25 cellular contexts compared by ENCODE assay signal in genomic region chr2:175156534-175156933, GRCh38. TPM values are rescaled to one million over a fixed set of nuclear protein-coding genes. Genes with fewer than 3 reads are reported as not detected.
DNase-seq lines count a peak whose midpoint lies in the region; ATAC-seq, FAIRE-seq and TF ChIP-seq lines count a peak whose summit lies in the region.
"Had no signal": no experiment of that assay in that cellular context is flagged by ENCODE, and none has a peak within 500 bp of the region (broad histone marks: within the 10 kb centered on the region; RNA-seq: fewer than 3 reads in every experiment).

No MANE protein-coding gene starts in this region.

- H3K18ac ChIP-seq in mesendoderm (ENCODE audit: low read length): no peak overlapping the region

- H3K79me2 ChIP-seq in mesendoderm (ENCODE audit: control insufficient read depth, insufficient read depth, low read length): peaks cover 53% of the 10 kb centered on the region
- peaks cover 94% of the 10 kb centered on the region for H3K79me2 ChIP-seq in OCI-LY7 (ENCODE audit: insufficient read depth, low read depth, low read length)

- no peaks in the 10 kb centered on the region for H3K9me3 Mint-ChIP-seq in stimulated activated effector memory CD8-positive, alpha-beta T cell treated with anti-CD3 and anti-CD28 coated beads, Interleukin-12 subunit alpha, Interleukin-12 subunit beta, amount 100 ng/mL, for 72 hours
- H3K9me3 Mint-ChIP-seq: stimulated activated naive CD8-positive, alpha-beta T cell treated with anti-CD3 and anti-CD28 coated beads, Interleukin-15, Interleukin-2, amounts not matched to agents 100 ng/mL and 50 ng/mL, for 24 hours had no signal

- DNase-seq in NCI-H82 (lab: John Stamatoyannopoulos, UW) (peak; percentile 20), NCI-H82 treated with DMSO at 0.1 percent for 48 hours (lab: John Stamatoyannopoulos, UW; ENCODE audit: unreplicated experiment) (no peak), astrocyte of the hippocampus (ENCODE audit: low read depth, low spot score) (peak; percentile 18), mesendoderm (peak; percentile 21), posterior vena cava (ENCODE audit: low spot score) (no peak), RCC 7860 (ENCODE audit: low spot score) (no peak), OCI-LY7 (ENCODE audit: low spot score) (no peak)
- DNase-seq in stimulated activated effector memory CD8-positive, alpha-beta T cell treated with anti-CD3 and anti-CD28 coated beads, Interleukin-12 subunit alpha, Interleukin-12 subunit beta, amount 100 ng/mL, for 72 hours (ENCODE audit: low spot score in 2 of 2): no peak
- DNase-seq: 8988T; activated CD4-positive, alpha-beta T cell treated with anti-CD3 and anti-CD28 coated beads, Interleukin-2, amount 50 U/mL, for 48 hours; activated T-cell treated with anti-CD3 and anti-CD28 coated beads for 4 hours; amygdala; foreskin fibroblast; islet precursor cell; Karpas-422; lower lobe of right lung; NCI-H1105; NCI-H2081 treated with DMSO at 0.1 percent for 48 hours; PC-9; stimulated activated CD4-positive, alpha-beta T cell treated with anti-CD3 and anti-CD28 coated beads, Interleukin-1b, Interleukin-23, amount 100 ng/mL, for 48 hours; T-helper 2 cell; WERI-Rb-1 had no signal

- H3K27ac ChIP-seq in mesendoderm (ENCODE audit: low read depth, low read length) (no peak overlapping the region), OCI-LY7 (ENCODE audit: low read depth, low read length, poor library complexity, severe bottlenecking) (no peak overlapping the region)
- H3K27ac ChIP-seq: lower lobe of right lung, PC-9, WERI-Rb-1 had no signal

- POLR2A ChIA-PET in OCI-LY7 (lab: Charles Lee): interaction anchor here (0.6 to 0.7 kb wide), 3 partner anchors 10 to 121 kb away, joined by 3 read pairs; no protein-coding TSS in a partner anchor

- ATAC-seq in stimulated activated effector memory CD8-positive, alpha-beta T cell treated with anti-CD3 and anti-CD28 coated beads, Interleukin-12 subunit alpha, Interleukin-12 subunit beta, amount 100 ng/mL, for 72 hours: no peak
- ATAC-seq: lower lobe of right lung had no signal

- no peak for TF ChIP-seq CTCF in OCI-LY7 (conservative IDR thresholded peaks at IDR 0.05; ENCODE audit: low read length)

- H3K9ac ChIP-seq in mesendoderm (ENCODE audit: low read length): no peak overlapping the region

- H4K8ac ChIP-seq in mesendoderm (ENCODE audit: low read depth, low read length): no peak overlapping the region

- no peak overlapping the region for H3K56ac ChIP-seq in mesendoderm (ENCODE audit: low read length)

- no peak for FAIRE-seq in RCC 7860 (lab: Jason Lieb, UNC)

- no peaks in the 10 kb centered on the region for H3K9me3 ChIP-seq in OCI-LY7 (ENCODE audit: low read length)
- H3K9me3 ChIP-seq: lower lobe of right lung, SJSA1 had no signal

- H3K4me1 ChIP-seq in mesendoderm (ENCODE audit: control insufficient read depth, low read depth, low read length) (no peaks in the 10 kb centered on the region), OCI-LY7 (ENCODE audit: insufficient read depth, low read length, poor library complexity, severe bottlenecking) (no peaks in the 10 kb centered on the region)

- no peaks in the 10 kb centered on the region for H3K36me3 ChIP-seq in mesendoderm (ENCODE audit: control insufficient read depth, insufficient read depth, low read length)
- H3K36me3 ChIP-seq in OCI-LY7 (ENCODE audit: insufficient read depth, low read length): peaks cover 30% of the 10 kb centered on the region
- H3K36me3 ChIP-seq: lower lobe of right lung, WERI-Rb-1 had no signal

- no peak overlapping the region for H3K4me3 Mint-ChIP-seq in stimulated activated effector memory CD8-positive, alpha-beta T cell treated with anti-CD3 and anti-CD28 coated beads, Interleukin-12 subunit alpha, Interleukin-12 subunit beta, amount 100 ng/mL, for 72 hours
- H3K4me3 Mint-ChIP-seq: stimulated activated naive CD8-positive, alpha-beta T cell treated with anti-CD3 and anti-CD28 coated beads, Interleukin-15, Interleukin-2, amounts not matched to agents 100 ng/mL and 50 ng/mL, for 24 hours; type B pancreatic cell had no signal

- no peak overlapping the region for H2BK5ac ChIP-seq in mesendoderm (ENCODE audit: low read length)

- H3K4ac ChIP-seq in mesendoderm (ENCODE audit: low read depth, low read length): no peak overlapping the region

- H3K36me3 Mint-ChIP-seq in stimulated activated effector memory CD8-positive, alpha-beta T cell treated with anti-CD3 and anti-CD28 coated beads, Interleukin-12 subunit alpha, Interleukin-12 subunit beta, amount 100 ng/mL, for 72 hours: peaks cover 19% of the 10 kb centered on the region

- no peak overlapping the region for H2AFZ ChIP-seq in OCI-LY7 (ENCODE audit: low read length)
- H2AFZ ChIP-seq: PC-9 had no signal

- H3K27ac Mint-ChIP-seq in stimulated activated effector memory CD8-positive, alpha-beta T cell treated with anti-CD3 and anti-CD28 coated beads, Interleukin-12 subunit alpha, Interleukin-12 subunit beta, amount 100 ng/mL, for 72 hours: no peak overlapping the region
- H3K27ac Mint-ChIP-seq: stimulated activated naive CD8-positive, alpha-beta T cell treated with anti-CD3 and anti-CD28 coated beads, Interleukin-15, Interleukin-2, amounts not matched to agents 100 ng/mL and 50 ng/mL, for 24 hours; type B pancreatic cell had no signal

- H3K4me2 ChIP-seq in mesendoderm (ENCODE audit: low read length) (no peak overlapping the region), OCI-LY7 (ENCODE audit: low read length) (no peak overlapping the region)
- H3K4me2 ChIP-seq: PC-9 had no signal

- CTCF ChIA-PET in OCI-LY7 (lab: Charles Lee; ENCODE audit: unreplicated experiment): no interaction called here

- H4K5ac ChIP-seq in mesendoderm (ENCODE audit: low read length): no peak overlapping the region

- no peak overlapping the region for H2BK15ac ChIP-seq in mesendoderm (replicated peaks; ENCODE audit: low read depth)

- no TSS peak for BruUV-seq in OCI-LY7 (replicated peaks; lab: Mats Ljungman, UMichigan)

- peaks cover 7% of the 10 kb centered on the region for H3K79me1 ChIP-seq in mesendoderm (ENCODE audit: low read length)

- peaks cover 51% of the 10 kb centered on the region for H3K4me1 Mint-ChIP-seq in stimulated activated effector memory CD8-positive, alpha-beta T cell treated with anti-CD3 and anti-CD28 coated beads, Interleukin-12 subunit alpha, Interleukin-12 subunit beta, amount 100 ng/mL, for 72 hours

- H4K20me1 ChIP-seq in OCI-LY7 (ENCODE audit: insufficient read depth, low read length): peaks cover 31% of the 10 kb centered on the region

- H2AK5ac ChIP-seq in mesendoderm (ENCODE audit: low read length): no peak overlapping the region

- H3K9me2 ChIP-seq in OCI-LY7 (ENCODE audit: insufficient read depth, low read length): no peaks in the 10 kb centered on the region

- no peak overlapping the region for H3K23ac ChIP-seq in mesendoderm (ENCODE audit: low read length)

- H3K27me3 ChIP-seq in mesendoderm (ENCODE audit: insufficient read depth, low read length, poor library complexity): no peaks in the 10 kb centered on the region
- H3K27me3 ChIP-seq: SJSA1 had no signal

- H3K4me3 ChIP-seq in mesendoderm (ENCODE audit: low read length) (no peak overlapping the region), OCI-LY7 (ENCODE audit: low read depth, low read length, poor library complexity, severe bottlenecking) (no peak overlapping the region)
- H3K4me3 ChIP-seq: lower lobe of right lung, PC-9, SJSA1 had no signal

- 100% methylated on average over 1 of the region's 5 CpGs for WGBS in mesendoderm (ENCODE audit: extremely low coverage, insufficient coverage, low lambda C conversion rate)

- no peak overlapping the region for H2BK120ac ChIP-seq in mesendoderm (ENCODE audit: low read depth, low read length)

- intact Hi-C loops in posterior vena cava (cut with DNase I): no loop called here
- intact Hi-C loops in OCI-LY7 (cut with micrococcal nuclease; ENCODE audit: unreplicated experiment): no loop called here

RNA-seq across cellular contexts. Expression of gene ATF2, which starts 11.5 kb away (rescaled TPM):
- 24.7 TPM for polyA plus RNA-seq in mesendoderm (2013, experiment 1 of 2)
- polyA plus RNA-seq in mesendoderm (2013, experiment 2 of 2): 25.9 TPM
- total RNA-seq in posterior vena cava: 10 to 100 TPM; 49.6 to 53.4 TPM
- total RNA-seq in OCI-LY7 (2014; rRNA removed; shearing (Covaris generic)): 22.3 and 22.7 TPM in 2 replicates
- 40.8 and 43.3 TPM in 2 replicates for total RNA-seq in OCI-LY7 (2022)

RNA-seq across cellular contexts. Expression of gene ATP5MC3, which starts 25.0 kb away (rescaled TPM):
- 403 TPM for polyA plus RNA-seq in mesendoderm (2013, experiment 1 of 2)
- 419 TPM for polyA plus RNA-seq in mesendoderm (2013, experiment 2 of 2)
- 100 to 1,000 TPM; 120 to 139 TPM for total RNA-seq in posterior vena cava
- 149 and 161 TPM in 2 replicates for total RNA-seq in OCI-LY7 (2014; rRNA removed; shearing (Covaris generic))
- total RNA-seq in OCI-LY7 (2022): 300 and 371 TPM in 2 replicates

Comparison
In these comparisons a context has a peak if more than half of its experiments do, and no peak if none do; other contexts are left out.
1. DNase-seq: peak in NCI-H82 (single experiment), astrocyte of the hippocampus (single experiment) and mesendoderm (single experiment); none in NCI-H82 treated with DMSO at 0.1 percent for 48 hours (single experiment), posterior vena cava (single experiment), RCC 7860 (single experiment), stimulated activated effector memory CD8-positive, alpha-beta T cell treated with anti-CD3 and anti-CD28 coated beads, Interleukin-12 subunit alpha, Interleukin-12 subunit beta, amount 100 ng/mL, for 72 hours (0 of 2) and OCI-LY7 (single experiment).